15 cellular contexts compared by ENCODE assay signal in the genomic region with DNA sequence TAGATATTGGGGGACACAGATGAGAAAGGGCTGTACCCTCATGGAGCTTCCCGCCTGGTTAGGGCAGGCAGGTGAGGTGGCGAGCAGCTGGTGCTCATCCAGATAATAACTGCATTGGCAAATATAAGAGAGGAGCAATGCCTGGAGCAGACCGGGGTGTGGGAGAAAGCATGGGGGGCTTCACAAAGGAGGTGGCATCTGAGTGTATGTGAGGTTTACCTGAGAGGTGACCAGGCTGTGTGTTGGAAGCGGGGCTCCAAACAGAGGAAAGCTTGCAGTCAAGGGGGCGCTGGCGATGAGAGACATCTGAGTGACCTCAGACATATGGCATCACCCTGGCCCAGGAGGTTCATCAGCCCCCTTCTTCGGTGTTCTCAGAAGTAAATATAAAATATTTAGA.
DNase-seq lines count a peak whose midpoint lies in the region; ATAC-seq and TF ChIP-seq lines count a peak whose summit lies in the region.
"Had no signal": no experiment of that assay in that cellular context is flagged by ENCODE, and none has a peak within 500 bp of the region (broad histone marks: within the 10 kb centered on the region; RNA-seq: fewer than 3 reads in every experiment).

No MANE protein-coding gene starts in this region.

- H3K4me3 Mint-ChIP-seq in endothelial cell (ENCODE audit: unreplicated experiment): no peak overlapping the region
- H3K4me3 Mint-ChIP-seq: CD8-positive, alpha-beta T cell; GM23338 had no signal

- no peaks in the 10 kb centered on the region for H3K9me3 Mint-ChIP-seq in endothelial cell (ENCODE audit: unreplicated experiment)
- H3K9me3 Mint-ChIP-seq: CD8-positive, alpha-beta T cell; GM23338 had no signal

- ATAC-seq in HG03175 (IDR thresholded peaks at IDR 0.05; ENCODE audit: unreplicated experiment): no peak
- no peak for ATAC-seq in HG03460 (IDR thresholded peaks at IDR 0.05; ENCODE audit: unreplicated experiment)
- ATAC-seq: A549; CD8-positive, alpha-beta T cell; GM23338 had no signal

- peaks cover 4% of the 10 kb centered on the region for H3K27me3 Mint-ChIP-seq in endothelial cell (ENCODE audit: unreplicated experiment)

- H3K4me1 Mint-ChIP-seq in endothelial cell (ENCODE audit: unreplicated experiment): peaks cover 19% of the 10 kb centered on the region

- DNase-seq in activated effector memory CD4-positive, alpha-beta T cell treated with anti-CD3 and anti-CD28 coated beads, Interleukin-2, amount 50 U/mL, for 16 hours: peak; percentile 52
- no peak for DNase-seq in activated effector memory CD4-positive, alpha-beta T cell treated with Interleukin-2 at 50 U/mL for 16 hours
- DNase-seq in mesenteric fat pad (ENCODE audit: low spot score) (peak; percentile 55), endothelial cell (ENCODE audit: low spot score) (no peak)
- DNase-seq in stimulated activated CD4-positive, alpha-beta T cell treated with anti-CD3 and anti-CD28 coated beads, Interleukin-2, amount 100 ng/mL, for 48 hours: no peak
- DNase-seq: AML-193; CD8-positive, alpha-beta T cell; DMS 273 treated with DMSO at 0.1 percent for 48 hours; DMS53 had no signal

- TF ChIP-seq CTCF in VCaP (conservative IDR thresholded peaks at IDR 0.05) (no peak), endothelial cell (IDR thresholded peaks at IDR 0.05; ENCODE audit: unreplicated experiment) (no peak)

- no peak overlapping the region for H3K27ac Mint-ChIP-seq in endothelial cell (ENCODE audit: unreplicated experiment)
- H3K27ac Mint-ChIP-seq: CD8-positive, alpha-beta T cell; GM23338 had no signal

- H3K27ac ChIP-seq in VCaP: peak overlapping the region; percentile 31; the same call in 1 of the 2 replicates
- H3K27ac ChIP-seq: 22Rv1 had no signal

- H3K36me3 Mint-ChIP-seq in endothelial cell (ENCODE audit: low read depth, unreplicated experiment): no peaks in the 10 kb centered on the region
- H3K36me3 Mint-ChIP-seq: CD8-positive, alpha-beta T cell had no signal

Comparison
In these comparisons a context has a peak if more than half of its experiments do, and no peak if none do; other contexts are left out.
1. DNase-seq: peak in activated effector memory CD4-positive, alpha-beta T cell treated with anti-CD3 and anti-CD28 coated beads, Interleukin-2, amount 50 U/mL, for 16 hours (single experiment) and mesenteric fat pad (single experiment); none in activated effector memory CD4-positive, alpha-beta T cell treated with Interleukin-2 at 50 U/mL for 16 hours (single experiment), stimulated activated CD4-positive, alpha-beta T cell treated with anti-CD3 and anti-CD28 coated beads, Interleukin-2, amount 100 ng/mL, for 48 hours (0 of 2) and endothelial cell (single experiment).